ENCODE assay signal across 2 cellular contexts in genomic region chr9:97963232-97963631, GRCh38.
A peak's percentile ranks its signal among the peaks of the same experiment; 100 is the strongest.
TF ChIP-seq lines count a peak whose summit lies in the region.

No MANE protein-coding gene starts in this region.

TF ChIP-seq in HepG2, 621 proteins besides CTCF, POLR2A, EP300 and RAD21:
- 0 out of 2 replicates have a peak, but pooled peaks have one; percentile 45 for TF ChIP-seq MAFF (IDR thresholded peaks at IDR 0.05; ENCODE audit: low read depth, low read length)
- no peak for TF ChIP-seq PAWR (CRISPR knock-in tag; IDR thresholded peaks at IDR 0.05; ENCODE audit: borderline replicate concordance)
- TF ChIP-seq ZNF329 (CRISPR knock-in tag; IDR thresholded peaks at IDR 0.05; ENCODE audit: low read depth): no peak
- TF ChIP-seq MAFK (conservative IDR thresholded peaks at IDR 0.05 in 1 of 2, IDR thresholded peaks at IDR 0.05 in 1 of 2; ENCODE audit: low read length in 2 of 2): peak in 1 of 2 experiments; percentile 53; a peak in 2 of 4 replicates
- no peak for TF ChIP-seq CHCHD3 (CRISPR knock-in tag; IDR thresholded peaks at IDR 0.05)
- no peak for TF ChIP-seq TERF1 (CRISPR knock-in tag; IDR thresholded peaks at IDR 0.05)
- no peak for TF ChIP-seq GPN1 (CRISPR knock-in tag; IDR thresholded peaks at IDR 0.05; ENCODE audit: borderline replicate concordance)
- no peak for TF ChIP-seq HMGXB3 (CRISPR knock-in tag; IDR thresholded peaks at IDR 0.05; ENCODE audit: borderline replicate concordance)
- TF ChIP-seq ZNF343 (CRISPR knock-in tag; IDR thresholded peaks at IDR 0.05): no peak
- TF ChIP-seq CREM (IDR thresholded peaks at IDR 0.05): no peak
- no peak for TF ChIP-seq CREM (CRISPR knock-in tag; IDR thresholded peaks at IDR 0.05)

TF ChIP-seq in K562, 482 proteins besides CTCF, POLR2A, EP300 and RAD21:
- TF ChIP-seq E2F5 (CRISPR knock-in tag; IDR thresholded peaks at IDR 0.05): no peak
- peak; percentile 59; the same call in 1 of the 2 replicates for TF ChIP-seq C11orf30 (IDR thresholded peaks at IDR 0.05; ENCODE audit: low read depth)
- TF ChIP-seq ADNP (tag; IDR thresholded peaks at IDR 0.05): no peak
- TF ChIP-seq MBD2 (IDR thresholded peaks at IDR 0.05; ENCODE audit: borderline replicate concordance, low read depth): no peak
- TF ChIP-seq GABPB2 (CRISPR knock-in tag; conservative IDR thresholded peaks at IDR 0.05): no peak
- TF ChIP-seq ZNF316 (IDR thresholded peaks at IDR 0.05): peak; percentile 79
- no peak for TF ChIP-seq SRSF1 (IDR thresholded peaks at IDR 0.05; ENCODE audit: low read depth, low read length)
